Comparison of ENCODE assay signal across 18 cellular contexts in genomic region chr12:92096346-92097136, GRCh38. TPM values are rescaled to one million over a fixed set of nuclear protein-coding genes. Genes with fewer than 3 reads are reported as not detected.
DNase-seq lines count a peak whose midpoint lies in the region; ATAC-seq, FAIRE-seq and TF ChIP-seq lines count a peak whose summit lies in the region.
"Had no signal": no experiment of that assay in that cellular context is flagged by ENCODE, and none has a peak within 500 bp of the region (broad histone marks: within the 10 kb centered on the region; RNA-seq: fewer than 3 reads in every experiment).

No MANE protein-coding gene starts in this region.

- H3K4me3 Mint-ChIP-seq in activated CD8-positive, alpha-beta T cell treated with anti-CD3 and anti-CD28 coated beads, Interleukin-2, amount 10 ng/mL, durations not matched to agents 7 days and 5 days: no peak overlapping the region

- peaks cover 22% of the 10 kb centered on the region for H3K4me1 Mint-ChIP-seq in activated CD8-positive, alpha-beta T cell treated with anti-CD3 and anti-CD28 coated beads, Interleukin-2, amount 10 ng/mL, durations not matched to agents 7 days and 5 days (ENCODE audit: low read depth)

- no peak overlapping the region for H3K27ac ChIP-seq in endothelial cell of umbilical vein (ENCODE audit: insufficient read depth, low read depth, low read length)
- H3K27ac ChIP-seq in tibial artery: peak overlapping the region; percentile 10 to 35
- H3K27ac ChIP-seq in OCI-LY7 (ENCODE audit: low read depth, low read length, poor library complexity, severe bottlenecking): no peak overlapping the region
- H3K27ac ChIP-seq: prostate gland, SJCRH30, uterus had no signal

- peak; percentile 19 for DNase-seq in stimulated activated CD4-positive, alpha-beta T cell treated with anti-CD3 and anti-CD28 coated beads, Interleukin-4, amount 100 ng/mL, for 24 hours
- no peak for DNase-seq in stimulated activated CD4-positive, alpha-beta T cell treated with anti-CD3 and anti-CD28 coated beads, Interleukin-4, amount 100 ng/mL, for 1 hour
- DNase-seq in activated CD8-positive, alpha-beta T cell treated with anti-CD3 and anti-CD28 coated beads, Interleukin-2, amount 10 ng/mL, durations not matched to agents 7 days and 5 days: no peak
- DNase-seq in endothelial cell of umbilical vein (ENCODE audit: low read depth, low spot score) (peak; percentile 55), tibial artery (no peak), OCI-LY7 (ENCODE audit: low spot score) (no peak)
- DNase-seq: activated CD8-positive, alpha-beta memory T cell treated with anti-CD3 and anti-CD28 coated beads, Interleukin-2, amount 50 U/mL, for 48 hours; BE2C; caudate nucleus; DMS53; kidney; mucosa of descending colon; SJCRH30; stimulated activated CD8-positive, alpha-beta memory T cell treated with anti-CD3 and anti-CD28 coated beads, Interleukin-4, amount 100 ng/mL, for 48 hours; uterus had no signal

- POLR2A ChIA-PET in activated CD8-positive, alpha-beta T cell treated with anti-CD3 and anti-CD28 coated beads, Interleukin-2, amount 10 ng/mL, durations not matched to agents 7 days and 5 days (lab: Charles Lee): no interaction called here
- POLR2A ChIA-PET in endothelial cell of umbilical vein (lab: Charles Lee) (no interaction called here), OCI-LY7 (lab: Charles Lee) (interaction anchor here (1.2 kb wide), 1 partner anchor 7 kb away, joined by 3 read pairs; no protein-coding TSS in a partner anchor)

- H3K9me3 ChIP-seq in endothelial cell of umbilical vein (replicated peaks; ENCODE audit: control insufficient read depth, insufficient read depth, low read length): no peaks in the 10 kb centered on the region
- no peaks in the 10 kb centered on the region for H3K9me3 ChIP-seq in tibial artery
- no peaks in the 10 kb centered on the region for H3K9me3 ChIP-seq in OCI-LY7 (ENCODE audit: low read length)
- H3K9me3 ChIP-seq: BE2C, mucosa of descending colon, prostate gland, SJCRH30, uterus had no signal

- BruUV-seq in endothelial cell of umbilical vein (replicated peaks; lab: Mats Ljungman, UMichigan) (no TSS peak), OCI-LY7 (replicated peaks; lab: Mats Ljungman, UMichigan) (no TSS peak)

- H3K4me1 ChIP-seq in endothelial cell of umbilical vein (ENCODE audit: control insufficient read depth, extremely low read depth, insufficient read depth, low read length) (peaks cover 18% of the 10 kb centered on the region), tibial artery (peaks cover 0 to 25% (median 7%) of the 10 kb centered on the region in 4 donors), OCI-LY7 (ENCODE audit: insufficient read depth, low read length, poor library complexity, severe bottlenecking) (peaks cover 12% of the 10 kb centered on the region)
- H3K4me1 ChIP-seq: BE2C, prostate gland, uterus had no signal

- no peaks in the 10 kb centered on the region for H3K9me1 ChIP-seq in endothelial cell of umbilical vein (replicated peaks; ENCODE audit: control insufficient read depth, extremely low read depth, insufficient read depth, low read length)

- H3K36me3 ChIP-seq in endothelial cell of umbilical vein (ENCODE audit: control insufficient read depth in 2 of 2, extremely low read depth in 1 of 2, insufficient read depth in 2 of 2, low read length in 2 of 2) (no peaks in the 10 kb centered on the region), tibial artery (no peaks in the 10 kb centered on the region), OCI-LY7 (ENCODE audit: insufficient read depth, low read length) (peaks cover 6% of the 10 kb centered on the region; the same call in 1 of the 2 replicates)
- H3K36me3 ChIP-seq: BE2C, prostate gland, SJCRH30, uterus had no signal

- H3K27me3 ChIP-seq in endothelial cell of umbilical vein (ENCODE audit: control insufficient read depth in 2 of 2, insufficient read depth in 2 of 2, low read length in 2 of 2) (no peaks in the 10 kb centered on the region), tibial artery (no peaks in the 10 kb centered on the region)
- H3K27me3 ChIP-seq: BE2C, SJCRH30, uterus had no signal

- CTCF ChIA-PET in activated CD8-positive, alpha-beta T cell treated with anti-CD3 and anti-CD28 coated beads, Interleukin-2, amount 10 ng/mL, durations not matched to agents 7 days and 5 days (lab: Charles Lee): interaction anchor here (1.0 to 1.5 kb wide), 2 partner anchors 10 to 12 kb away, joined by 3 read pairs; no protein-coding TSS in a partner anchor
- CTCF ChIA-PET in endothelial cell of umbilical vein (lab: Charles Lee): interaction anchor here (0.8 to 1.5 kb wide), 4 partner anchors 15 to 714 kb away, joined by 3 to 5 read pairs (median 3); no protein-coding TSS in a partner anchor
- CTCF ChIA-PET in OCI-LY7 (lab: Charles Lee; ENCODE audit: unreplicated experiment): no interaction called here

- H2AFZ ChIP-seq in endothelial cell of umbilical vein (ENCODE audit: low read depth, low read length): peak overlapping the region; percentile 70
- H2AFZ ChIP-seq in OCI-LY7 (ENCODE audit: low read length): no peak overlapping the region

- H3K9me3 Mint-ChIP-seq in activated CD8-positive, alpha-beta T cell treated with anti-CD3 and anti-CD28 coated beads, Interleukin-2, amount 10 ng/mL, durations not matched to agents 7 days and 5 days (ENCODE audit: insufficient read depth): peaks cover 10% of the 10 kb centered on the region

- H3K4me3 ChIP-seq in endothelial cell of umbilical vein (replicated peaks in 1 of 3; ENCODE audit: insufficient read depth in 1 of 3, low read depth in 1 of 3, low read length in 3 of 3) (no peak overlapping the region), tibial artery (no peak overlapping the region), OCI-LY7 (ENCODE audit: low read depth, low read length, poor library complexity, severe bottlenecking) (no peak overlapping the region)
- H3K4me3 ChIP-seq: mucosa of descending colon, prostate gland, SJCRH30, uterus had no signal

- H3K9me2 ChIP-seq in OCI-LY7 (ENCODE audit: insufficient read depth, low read length): no peaks in the 10 kb centered on the region; the same call in 1 of the 2 replicates

- no peaks in the 10 kb centered on the region for H3K79me2 ChIP-seq in endothelial cell of umbilical vein (ENCODE audit: control insufficient read depth, insufficient read depth, low read length)
- no peaks in the 10 kb centered on the region; the same call in 1 of the 2 replicates for H3K79me2 ChIP-seq in OCI-LY7 (ENCODE audit: insufficient read depth, low read depth, low read length)

- dilution Hi-C loops in endothelial cell of umbilical vein (cut with MboI; ENCODE audit: extremely low pct_ligation_motif_present, low sequenced_read_pairs): no loop called here

- no peaks in the 10 kb centered on the region for H3K27me3 Mint-ChIP-seq in activated CD8-positive, alpha-beta T cell treated with anti-CD3 and anti-CD28 coated beads, Interleukin-2, amount 10 ng/mL, durations not matched to agents 7 days and 5 days (ENCODE audit: low read depth)

- H3K4me2 ChIP-seq in endothelial cell of umbilical vein (ENCODE audit: insufficient read depth, low read length) (no peak overlapping the region), OCI-LY7 (ENCODE audit: low read length) (no peak overlapping the region)

- H3K27ac Mint-ChIP-seq in activated CD8-positive, alpha-beta T cell treated with anti-CD3 and anti-CD28 coated beads, Interleukin-2, amount 10 ng/mL, durations not matched to agents 7 days and 5 days: peak overlapping the region; percentile 1

- peak; percentile 46 for ATAC-seq in activated CD8-positive, alpha-beta T cell treated with anti-CD3 and anti-CD28 coated beads, Interleukin-2, amount 10 ng/mL, durations not matched to agents 7 days and 5 days
- no peak for ATAC-seq in HG03095 (IDR thresholded peaks at IDR 0.05; ENCODE audit: unreplicated experiment)
- ATAC-seq in HG02970 (IDR thresholded peaks at IDR 0.05; ENCODE audit: low FRiP score, unreplicated experiment): no peak
- ATAC-seq: mucosa of descending colon had no signal

- peak; percentile 37 for FAIRE-seq in endothelial cell of umbilical vein (lab: Jason Lieb, UNC)
- FAIRE-seq: kidney had no signal

- intact Hi-C loops in endothelial cell of umbilical vein (cut with micrococcal nuclease): loop anchor here (2.0 kb wide), 1 partner anchor 40 kb away; no protein-coding TSS in a partner anchor
- intact Hi-C loops in tibial artery (cut with DNase I; ENCODE audit: low total_unique reads): no loop called here
- intact Hi-C loops in OCI-LY7 (cut with micrococcal nuclease; ENCODE audit: unreplicated experiment): no loop called here

- H4K20me1 ChIP-seq in endothelial cell of umbilical vein (replicated peaks; ENCODE audit: control insufficient read depth, extremely low read depth, insufficient read depth, low read length) (no peaks in the 10 kb centered on the region), OCI-LY7 (ENCODE audit: insufficient read depth, low read length) (no peaks in the 10 kb centered on the region)

- TF ChIP-seq CTCF in endothelial cell of umbilical vein (IDR thresholded peaks at IDR 0.05; ENCODE audit: extremely low read depth in 1 of 2, insufficient read depth in 1 of 2, low read depth in 1 of 2, low read length in 2 of 2): no peak
- TF ChIP-seq CTCF in tibial artery (IDR thresholded peaks at IDR 0.05): no peak
- no peak for TF ChIP-seq CTCF in OCI-LY7 (conservative IDR thresholded peaks at IDR 0.05; ENCODE audit: low read length)

- no peak for TF ChIP-seq POLR2A in endothelial cell of umbilical vein (IDR thresholded peaks at IDR 0.05; ENCODE audit: low read depth, low read length)

- H3K9ac ChIP-seq in endothelial cell of umbilical vein (replicated peaks; ENCODE audit: extremely low read depth, insufficient read depth, low read length): no peak overlapping the region

- H3K36me3 Mint-ChIP-seq in activated CD8-positive, alpha-beta T cell treated with anti-CD3 and anti-CD28 coated beads, Interleukin-2, amount 10 ng/mL, durations not matched to agents 7 days and 5 days (ENCODE audit: low read depth): peaks cover 9% of the 10 kb centered on the region

TF ChIP-seq in endothelial cell of umbilical vein, 7 proteins besides CTCF, POLR2A, EP300 and RAD21 (continues in another document):
- TF ChIP-seq JUN (IDR thresholded peaks at IDR 0.05; ENCODE audit: borderline replicate concordance, insufficient read depth, insufficient read length, low read depth) (no peak), EZH2 (IDR thresholded peaks at IDR 0.05; ENCODE audit: borderline replicate concordance, low read depth, low read length, severe bottlenecking) (no peak)

RNA-seq across cellular contexts. Expression of gene BTG1, which starts 49.1 kb away (rescaled TPM):
- total RNA-seq in activated CD8-positive, alpha-beta T cell treated with anti-CD3 and anti-CD28 coated beads, Interleukin-2, amount 10 ng/mL, durations not matched to agents 7 days and 5 days: 100 to 1,000 TPM; 113 to 118 TPM
- total RNA-seq in endothelial cell of umbilical vein (89.5 and 104 TPM in 2 replicates), OCI-LY7 (2022) (93.4 and 102 TPM in 2 replicates)
- polyA plus RNA-seq in endothelial cell of umbilical vein: 42.8 and 45.5 TPM in 2 replicates
- 69.1 and 74.9 TPM in 2 replicates for polyA plus RNA-seq in endothelial cell of umbilical vein (2011; cell fraction: cytosol; rRNA removed)
- 41.1 and 47.4 TPM in 2 replicates for polyA plus RNA-seq in endothelial cell of umbilical vein (2011; cell fraction: nucleus; rRNA removed)
- polyA plus RNA-seq in endothelial cell of umbilical vein (2012): 57.0 and 58.2 TPM in 2 replicates
- 109 and 157 TPM in 2 replicates for polyA minus RNA-seq in endothelial cell of umbilical vein
- polyA minus RNA-seq in endothelial cell of umbilical vein (2011; cell fraction: cytosol; rRNA and poly(A)+ RNA removed): 16.5 TPM
- polyA minus RNA-seq in endothelial cell of umbilical vein (2011; cell fraction: nucleus; rRNA and poly(A)+ RNA removed): 99.3 and 105 TPM in 2 replicates
- 18.0 and 32.8 TPM in 2 replicates for total RNA-seq in OCI-LY7 (2014; rRNA removed; shearing (Covaris generic))

Comparison
In these comparisons a context has a peak if more than half of its experiments do, and no peak if none do; other contexts are left out.
1. DNase-seq: peak in stimulated activated CD4-positive, alpha-beta T cell treated with anti-CD3 and anti-CD28 coated beads, Interleukin-4, amount 100 ng/mL, for 24 hours (single experiment) and endothelial cell of umbilical vein (single experiment); none in stimulated activated CD4-positive, alpha-beta T cell treated with anti-CD3 and anti-CD28 coated beads, Interleukin-4, amount 100 ng/mL, for 1 hour (single experiment), activated CD8-positive, alpha-beta T cell treated with anti-CD3 and anti-CD28 coated beads, Interleukin-2, amount 10 ng/mL, durations not matched to agents 7 days and 5 days (single experiment), tibial artery (0 of 2) and OCI-LY7 (single experiment).
2. H3K27ac ChIP-seq: peak in tibial artery (2 of 2); none in endothelial cell of umbilical vein (single experiment) and OCI-LY7 (single experiment).